8 cellular contexts compared by ENCODE assay signal in genomic region chr5:150789943-150790611, GRCh38.
A peak's percentile ranks its signal among the peaks of the same experiment; 100 is the strongest.
DNase-seq lines count a peak whose midpoint lies in the region; ATAC-seq lines count a peak whose summit lies in the region.

No MANE protein-coding gene starts in this region.

- peak; percentile 80 for DNase-seq in AG08396 (ENCODE audit: low spot score)
- peak in 4 of 5 experiments; percentile 20 to 70 (median 43) for DNase-seq in T-helper 2 cell
- peak; percentile 96 for DNase-seq in astrocyte of the hippocampus (ENCODE audit: low read depth, low spot score)
- DNase-seq in left kidney (ENCODE audit: low read depth, low spot score), result peak; percentile 34
- peak; percentile 61 to 69 for DNase-seq in stimulated activated CD8-positive, alpha-beta memory T cell treated with anti-CD3 and anti-CD28 coated beads, Interleukin-15, amount 100 ng/mL, for 48 hours (ENCODE audit: low read depth in 2 of 2)
- no peak for DNase-seq in NAMALWA (ENCODE audit: low spot score)

- ATAC-seq in GM19372 (IDR thresholded peaks at IDR 0.05; ENCODE audit: low read depth, unreplicated experiment) (peak; percentile 96), HG03432 (IDR thresholded peaks at IDR 0.05; ENCODE audit: unreplicated experiment) (peak; percentile 97)
